In the genomic region with DNA sequence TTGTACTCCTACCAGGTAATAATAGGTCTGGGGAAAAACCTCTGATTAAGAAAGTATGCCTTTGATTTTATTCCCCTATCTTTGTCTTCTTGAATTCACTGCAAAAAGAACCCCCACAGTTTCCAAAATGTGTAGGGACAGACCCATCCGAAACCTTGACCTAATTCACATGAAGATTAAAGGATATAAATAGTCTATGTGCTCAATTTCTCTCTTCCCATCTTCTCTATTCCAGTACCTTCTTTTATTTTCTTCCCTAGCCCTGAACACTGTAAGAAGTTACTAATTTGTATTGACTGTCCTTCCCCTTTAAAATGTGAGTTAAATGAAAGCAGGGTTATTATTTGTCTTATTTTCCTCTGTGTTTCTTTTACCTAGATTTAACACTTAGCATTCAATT, we compare ENCODE assay signal across 23 cellular contexts.
A peak's percentile ranks its signal among the peaks of the same experiment; 100 is the strongest.
DNase-seq lines count a peak whose midpoint lies in the region; ATAC-seq, FAIRE-seq and TF ChIP-seq lines count a peak whose summit lies in the region.
"Had no signal": no experiment of that assay in that cellular context is flagged by ENCODE, and none has a peak within 500 bp of the region (broad histone marks: within the 10 kb centered on the region; RNA-seq: fewer than 3 reads in every experiment).

No MANE protein-coding gene starts in this region.

- no peak overlapping the region for H3K9ac ChIP-seq in HepG2 (ENCODE audit: insufficient read depth, low read depth, low read length)
- H3K9ac ChIP-seq: BLaER1 had no signal

- H3K4me2 ChIP-seq in HepG2 (ENCODE audit: low read depth, low read length): no peak overlapping the region
- H3K4me2 ChIP-seq: BLaER1 had no signal

- no peak for TF ChIP-seq EP300 in HepG2 (IDR thresholded peaks at IDR 0.05; ENCODE audit: low read depth in 2 of 2, low read length in 2 of 2)
- TF ChIP-seq EP300 in HepG2 (CRISPR knock-in tag; IDR thresholded peaks at IDR 0.05; ENCODE audit: borderline replicate concordance): no peak

- no peaks in the 10 kb centered on the region for H4K20me1 ChIP-seq in HepG2 (ENCODE audit: insufficient read depth, low read length)
- H4K20me1 ChIP-seq: BLaER1 had no signal

- no peaks in the 10 kb centered on the region for H3K79me2 ChIP-seq in HepG2 (ENCODE audit: insufficient read depth, low read length)

- no peaks in the 10 kb centered on the region for H3K9me3 ChIP-seq in CD4-positive, CD25-positive, alpha-beta regulatory T cell (ENCODE audit: control insufficient read depth in 2 of 2, low read length in 2 of 2)
- H3K9me3 ChIP-seq in HepG2 (ENCODE audit: low read length): no peaks in the 10 kb centered on the region
- H3K9me3 ChIP-seq: BLaER1, HAP-1 had no signal

- CTCF ChIA-PET in activated CD4-positive, alpha-beta T cell treated with anti-CD3 and anti-CD28 coated beads for 36 hours (lab: Charles Lee): no interaction called here
- CTCF ChIA-PET in HepG2 (lab: Yijun Ruan, JAX; ENCODE audit: low intra/inter-chr PET ratio, low total read pairs): no interaction called here

- H3K27ac ChIP-seq in CD4-positive, CD25-positive, alpha-beta regulatory T cell (ENCODE audit: insufficient read depth, low read length, poor library complexity, severe bottlenecking): no peak overlapping the region
- H3K27ac ChIP-seq in VCaP: peak overlapping the region; percentile 37; the same call in 1 of the 2 replicates
- no peak overlapping the region for H3K27ac ChIP-seq in HepG2 (ENCODE audit: extremely low read length, insufficient read depth, low read length)
- H3K27ac ChIP-seq: 22Rv1, BLaER1, C4-2B had no signal

- H3K4me3 Mint-ChIP-seq in activated naive CD4-positive, alpha-beta T cell treated with anti-CD3 and anti-CD28 coated beads, Interleukin-2, amount 50 U/mL, for 24 hours: no peak overlapping the region
- H3K4me3 Mint-ChIP-seq in CD4-positive, CD25-positive, alpha-beta regulatory T cell: no peak overlapping the region
- H3K4me3 Mint-ChIP-seq in stimulated activated effector memory CD8-positive, alpha-beta T cell treated with anti-CD3 and anti-CD28 coated beads, Interleukin-12 subunit alpha, Interleukin-12 subunit beta, amount 100 ng/mL, for 72 hours: no peak overlapping the region
- H3K4me3 Mint-ChIP-seq in activated CD4-positive, alpha-beta T cell treated with anti-CD3 and anti-CD28 coated beads for 36 hours: no peak overlapping the region
- H3K4me3 Mint-ChIP-seq: B cell; CD4-positive, alpha-beta T cell; HFFc6 had no signal

- BruUV-seq in HepG2 (replicated peaks; lab: Mats Ljungman, UMichigan): no TSS peak

- peaks cover 15% of the 10 kb centered on the region for H3K36me3 Mint-ChIP-seq in activated naive CD4-positive, alpha-beta T cell treated with anti-CD3 and anti-CD28 coated beads, Interleukin-2, amount 50 U/mL, for 24 hours
- H3K36me3 Mint-ChIP-seq in CD4-positive, CD25-positive, alpha-beta regulatory T cell: peaks cover 8% of the 10 kb centered on the region
- H3K36me3 Mint-ChIP-seq in stimulated activated effector memory CD8-positive, alpha-beta T cell treated with anti-CD3 and anti-CD28 coated beads, Interleukin-12 subunit alpha, Interleukin-12 subunit beta, amount 100 ng/mL, for 72 hours: no peaks in the 10 kb centered on the region
- H3K36me3 Mint-ChIP-seq in activated CD4-positive, alpha-beta T cell treated with anti-CD3 and anti-CD28 coated beads for 36 hours (ENCODE audit: low read depth): peaks cover 15% of the 10 kb centered on the region

- H2AFZ ChIP-seq in HepG2 (ENCODE audit: low read length): no peak overlapping the region

- no peaks in the 10 kb centered on the region for H3K27me3 ChIP-seq in CD4-positive, CD25-positive, alpha-beta regulatory T cell (ENCODE audit: control insufficient read depth, insufficient read depth, low read length)
- no peaks in the 10 kb centered on the region for H3K27me3 ChIP-seq in HepG2 (ENCODE audit: control insufficient read depth in 1 of 2, insufficient read depth in 2 of 2, low read length in 2 of 2)
- H3K27me3 ChIP-seq: BLaER1 had no signal

- TF ChIP-seq CTCF in VCaP (conservative IDR thresholded peaks at IDR 0.05): no peak
- no peak for TF ChIP-seq CTCF in HepG2 (CRISPR knock-in tag; IDR thresholded peaks at IDR 0.05)

- WGBS in HepG2 (ENCODE audit: low lambda C conversion rate): 97% methylated on average over 1 of the region's 1 CpG

- intact Hi-C loops in activated CD4-positive, alpha-beta T cell treated with anti-CD3 and anti-CD28 coated beads for 36 hours (cut with DNase I, micrococcal nuclease): no loop called here
- intact Hi-C loops in HepG2 (cut with micrococcal nuclease; ENCODE audit: unreplicated experiment): no loop called here

- H3K4me1 Mint-ChIP-seq in activated naive CD4-positive, alpha-beta T cell treated with anti-CD3 and anti-CD28 coated beads, Interleukin-2, amount 50 U/mL, for 24 hours: peaks cover 7% of the 10 kb centered on the region
- H3K4me1 Mint-ChIP-seq in CD4-positive, CD25-positive, alpha-beta regulatory T cell: peaks cover 6 to 19% (median 8%) of the 10 kb centered on the region in 4 donors
- no peaks in the 10 kb centered on the region for H3K4me1 Mint-ChIP-seq in stimulated activated effector memory CD8-positive, alpha-beta T cell treated with anti-CD3 and anti-CD28 coated beads, Interleukin-12 subunit alpha, Interleukin-12 subunit beta, amount 100 ng/mL, for 72 hours
- no peaks in the 10 kb centered on the region for H3K4me1 Mint-ChIP-seq in activated CD4-positive, alpha-beta T cell treated with anti-CD3 and anti-CD28 coated beads for 36 hours
- H3K4me1 Mint-ChIP-seq: B cell had no signal

- H3K27ac Mint-ChIP-seq in activated naive CD4-positive, alpha-beta T cell treated with anti-CD3 and anti-CD28 coated beads, Interleukin-2, amount 50 U/mL, for 24 hours: peak overlapping the region; percentile 90
- peak overlapping the region in 2 of 3 donors; percentile 6 to 24 for H3K27ac Mint-ChIP-seq in CD4-positive, CD25-positive, alpha-beta regulatory T cell
- H3K27ac Mint-ChIP-seq in stimulated activated effector memory CD8-positive, alpha-beta T cell treated with anti-CD3 and anti-CD28 coated beads, Interleukin-12 subunit alpha, Interleukin-12 subunit beta, amount 100 ng/mL, for 72 hours: peak overlapping the region; percentile 7
- no peak overlapping the region for H3K27ac Mint-ChIP-seq in activated CD4-positive, alpha-beta T cell treated with anti-CD3 and anti-CD28 coated beads for 36 hours
- H3K27ac Mint-ChIP-seq: B cell; CD4-positive, alpha-beta T cell; HFFc6 had no signal

- no peak for TF ChIP-seq RAD21 in HepG2 (CRISPR knock-in tag; IDR thresholded peaks at IDR 0.05)

- no peak for DNase-seq in activated naive CD4-positive, alpha-beta T cell treated with anti-CD3 and anti-CD28 coated beads, Interleukin-2, amount 50 U/mL, for 16 hours
- no peak for DNase-seq in CD4-positive, CD25-positive, alpha-beta regulatory T cell
- DNase-seq in stimulated activated effector memory CD8-positive, alpha-beta T cell treated with anti-CD3 and anti-CD28 coated beads, Interleukin-12 subunit alpha, Interleukin-12 subunit beta, amount 100 ng/mL, for 72 hours (ENCODE audit: low spot score in 2 of 2): no peak
- no peak for DNase-seq in activated CD4-positive, alpha-beta T cell treated with anti-CD3 and anti-CD28 coated beads for 36 hours
- no peak for DNase-seq in HepG2 (ENCODE audit: low spot score)
- DNase-seq: Calu3; CD4-positive, alpha-beta T cell; COR-L47; DMS53; DMS79 treated with DMSO at 0.1 percent for 48 hours; GF-D8; GOT3; HFFc6 had no signal

- POLR2A ChIA-PET in activated CD4-positive, alpha-beta T cell treated with anti-CD3 and anti-CD28 coated beads for 36 hours (lab: Charles Lee): no interaction called here
- POLR2A ChIA-PET in HepG2 (lab: Yijun Ruan, JAX): no interaction called here

- ATAC-seq in CD4-positive, CD25-positive, alpha-beta regulatory T cell (ENCODE audit: low read depth in 2 of 2): no peak
- no peak for ATAC-seq in stimulated activated effector memory CD8-positive, alpha-beta T cell treated with anti-CD3 and anti-CD28 coated beads, Interleukin-12 subunit alpha, Interleukin-12 subunit beta, amount 100 ng/mL, for 72 hours
- ATAC-seq in activated CD4-positive, alpha-beta T cell treated with anti-CD3 and anti-CD28 coated beads for 36 hours: no peak
- no peak for ATAC-seq in HepG2

- TF ChIP-seq POLR2A in HepG2 (IDR thresholded peaks at IDR 0.05; ENCODE audit: insufficient read depth in 1 of 2, low read depth in 2 of 2, low read length in 2 of 2): no peak

- peaks cover 13% of the 10 kb centered on the region for H3K9me3 Mint-ChIP-seq in activated naive CD4-positive, alpha-beta T cell treated with anti-CD3 and anti-CD28 coated beads, Interleukin-2, amount 50 U/mL, for 24 hours
- no peaks in the 10 kb centered on the region for H3K9me3 Mint-ChIP-seq in CD4-positive, CD25-positive, alpha-beta regulatory T cell
- no peaks in the 10 kb centered on the region for H3K9me3 Mint-ChIP-seq in stimulated activated effector memory CD8-positive, alpha-beta T cell treated with anti-CD3 and anti-CD28 coated beads, Interleukin-12 subunit alpha, Interleukin-12 subunit beta, amount 100 ng/mL, for 72 hours
- H3K9me3 Mint-ChIP-seq in activated CD4-positive, alpha-beta T cell treated with anti-CD3 and anti-CD28 coated beads for 36 hours (ENCODE audit: low read depth): no peaks in the 10 kb centered on the region
- H3K9me3 Mint-ChIP-seq: CD4-positive, alpha-beta T cell; HFFc6 had no signal

- H3K36me3 ChIP-seq in CD4-positive, CD25-positive, alpha-beta regulatory T cell (ENCODE audit: control insufficient read depth, insufficient read depth, low read length): peaks cover 2% of the 10 kb centered on the region
- 0 out of 5 replicates have a peak, but pooled peaks cover 0 to 4% of the 10 kb centered on the region in 2 experiments for H3K36me3 ChIP-seq in HepG2 (replicated peaks in 1 of 2; ENCODE audit: control insufficient read depth in 1 of 2, insufficient read depth in 2 of 2, low read length in 2 of 2)
- H3K36me3 ChIP-seq: HAP-1 had no signal

- H3K4me3 ChIP-seq in CD4-positive, CD25-positive, alpha-beta regulatory T cell (ENCODE audit: low read depth, low read length): no peak overlapping the region
- H3K4me3 ChIP-seq in HepG2 (replicated peaks in 1 of 3; ENCODE audit: insufficient read depth in 1 of 3, low read depth in 2 of 3, low read length in 3 of 3): no peak overlapping the region
- H3K4me3 ChIP-seq: BLaER1, HAP-1 had no signal

- FAIRE-seq in HepG2 (lab: Jason Lieb, UNC): no peak
- FAIRE-seq: GM12891, GM18507, H54 had no signal

- in situ Hi-C loops in HepG2 (cut with HindIII; ENCODE audit: extremely low pct_ligation_motif_present, low pct_unique_long_range_greater_than_20kb): no loop called here

- H3K27me3 Mint-ChIP-seq in activated naive CD4-positive, alpha-beta T cell treated with anti-CD3 and anti-CD28 coated beads, Interleukin-2, amount 50 U/mL, for 24 hours: no peaks in the 10 kb centered on the region
- no peaks in the 10 kb centered on the region for H3K27me3 Mint-ChIP-seq in CD4-positive, CD25-positive, alpha-beta regulatory T cell
- H3K27me3 Mint-ChIP-seq in activated CD4-positive, alpha-beta T cell treated with anti-CD3 and anti-CD28 coated beads for 36 hours: no peaks in the 10 kb centered on the region
- H3K27me3 Mint-ChIP-seq: B cell; CD4-positive, alpha-beta T cell had no signal

- H3K4me1 ChIP-seq in CD4-positive, CD25-positive, alpha-beta regulatory T cell (ENCODE audit: control insufficient read depth, insufficient read depth, low read length, poor library complexity, severe bottlenecking): no peaks in the 10 kb centered on the region
- no peaks in the 10 kb centered on the region for H3K4me1 ChIP-seq in HepG2 (ENCODE audit: insufficient read depth, low read length)
- H3K4me1 ChIP-seq: BLaER1, HAP-1 had no signal
